Comparison of ENCODE assay signal across 1 cellular context in genomic region chr10:50417486-50417905, GRCh38.
TF ChIP-seq lines count a peak whose summit lies in the region.

No MANE protein-coding gene starts in this region.

TF ChIP-seq in WTC11, 78 proteins besides CTCF, POLR2A, EP300 and RAD21 (continued from another document):
- no peak for TF ChIP-seq E2F4 (CRISPR knock-in tag; IDR thresholded peaks at IDR 0.05; ENCODE audit: borderline replicate concordance, low read depth)
